21 cellular contexts compared by ENCODE assay signal in the genomic region with DNA sequence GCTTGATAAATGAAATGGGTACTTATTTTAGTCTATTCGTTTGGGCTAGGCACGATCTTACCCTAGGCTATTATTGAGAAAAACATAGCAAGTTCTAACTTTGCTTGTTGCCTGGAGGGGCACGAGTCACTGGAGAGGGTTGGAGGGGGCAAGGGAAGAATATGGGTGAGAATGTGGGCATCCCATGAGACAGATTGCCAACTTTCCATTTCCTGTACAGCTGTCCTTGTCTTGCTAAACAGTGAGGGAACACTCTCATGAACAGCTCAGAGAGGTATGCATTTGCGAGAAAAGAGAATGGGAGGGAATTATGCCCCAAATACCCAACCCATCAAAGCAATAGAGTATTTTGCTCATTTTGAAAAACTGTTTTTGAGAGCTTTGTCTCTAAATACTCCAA.
"Had no signal": no experiment of that assay in that cellular context is flagged by ENCODE, and none has a peak within 500 bp of the region (broad histone marks: within the 10 kb centered on the region; RNA-seq: fewer than 3 reads in every experiment).

No MANE protein-coding gene starts in this region.

- FAIRE-seq: keratinocyte had no signal

- H3K27me3 ChIP-seq: ascending aorta, neural progenitor cell, right atrium auricular region, tibial nerve had no signal

- DNase-seq: activated B cell treated with CpG ODN at 0.5 μM for 24 hours; activated CD4-positive, alpha-beta T cell treated with anti-CD3 and anti-CD28 coated beads for 36 hours; activated effector memory CD4-positive, alpha-beta T cell treated with anti-CD3 and anti-CD28 coated beads, Interleukin-2, amount 50 U/mL, for 16 hours; activated naive CD4-positive, alpha-beta T cell treated with anti-CD3 and anti-CD28 coated beads for 36 hours; activated naive CD8-positive, alpha-beta T cell treated with anti-CD3 and anti-CD28 coated beads for 36 hours; activated T-cell treated with anti-CD3 and anti-CD28 coated beads, Interleukin-2, amount 50 U/mL, for 1 hour; cortex of kidney; effector memory CD8-positive, alpha-beta T cell; erythroblast; head of caudate nucleus; hippocampal formation; left colon; natural killer cell; stimulated activated CD4-positive, alpha-beta T cell treated with anti-CD3 and anti-CD28 coated beads, Interleukin-15, amount 100 ng/mL, for 24 hours; stimulated activated CD4-positive, alpha-beta T cell treated with anti-CD3 and anti-CD28 coated beads, Interleukin-2, amount 100 ng/mL, for 24 hours; stimulated activated naive B cell treated with anti-CD40 and anti-IgM and Interleukin-4, amounts not matched to agents 10 μg/mL and 1 μg/mL and 100 μg/mL, for 72 hours had no signal

- ATAC-seq: activated CD4-positive, alpha-beta T cell treated with anti-CD3 and anti-CD28 coated beads for 36 hours; effector memory CD8-positive, alpha-beta T cell; left colon; natural killer cell; stimulated activated naive B cell treated with anti-CD40 and anti-IgM and Interleukin-4, amounts not matched to agents 10 μg/mL and 1 μg/mL and 100 μg/mL, for 72 hours had no signal

- H3K36me3 ChIP-seq: ascending aorta, neural progenitor cell, right atrium auricular region, tibial nerve had no signal

- H3K4me3 ChIP-seq: ascending aorta, neural progenitor cell, right atrium auricular region, tibial nerve had no signal
